9 cellular contexts compared by ENCODE assay signal in the genomic region with DNA sequence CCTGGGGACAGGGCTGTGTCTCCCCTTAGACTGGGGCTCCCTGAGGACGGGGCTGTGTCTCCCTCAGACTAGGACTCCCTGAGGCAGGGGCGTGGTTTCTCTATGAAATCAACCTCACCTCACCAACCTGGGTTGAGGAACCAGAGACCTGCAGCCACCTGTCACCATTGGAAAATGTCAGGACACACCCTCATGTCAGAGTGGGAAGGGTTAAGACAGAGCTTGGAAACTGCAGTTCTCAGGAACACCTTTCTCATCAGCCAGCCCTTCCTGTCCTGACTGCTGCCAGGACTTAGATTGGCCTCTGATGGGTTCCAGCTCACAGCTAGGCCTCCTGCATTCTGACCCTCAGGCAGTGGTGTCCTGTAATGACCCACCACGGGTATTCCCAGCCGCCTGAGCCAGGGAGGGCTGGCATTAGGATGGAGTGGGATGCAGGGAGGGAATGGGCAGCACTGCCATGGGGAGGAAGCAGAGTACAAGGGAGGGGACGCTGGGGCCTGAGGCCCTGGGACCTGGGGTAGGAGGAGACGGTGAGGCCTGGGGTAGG.
DNase-seq lines count a peak whose midpoint lies in the region; ATAC-seq and TF ChIP-seq lines count a peak whose summit lies in the region.
"Had no signal": no experiment of that assay in that cellular context is flagged by ENCODE, and none has a peak within 500 bp of the region (broad histone marks: within the 10 kb centered on the region; RNA-seq: fewer than 3 reads in every experiment).

No MANE protein-coding gene starts in this region.

- peak; percentile 41 for ATAC-seq in SK-N-SH treated with all-trans-retinoic acid at 6 μM for 48 hours
- peak; percentile 26 for ATAC-seq in Right ventricle myocardium inferior
- ATAC-seq in omental fat pad (ENCODE audit: low FRiP score), result peak; percentile 16
- ATAC-seq in activated CD4-positive, alpha-beta T cell treated with anti-CD3 and anti-CD28 coated beads for 36 hours, result no peak

- no peak for TF ChIP-seq POLR2A in Peyer's patch (IDR thresholded peaks at IDR 0.05)

- intact Hi-C loops in Right ventricle myocardium inferior (cut with DNase I), result no loop called here
- intact Hi-C loops in activated CD4-positive, alpha-beta T cell treated with anti-CD3 and anti-CD28 coated beads for 36 hours (cut with DNase I, micrococcal nuclease), result no loop called here

- H3K9me3 ChIP-seq in Peyer's patch, result no peaks in the 10 kb centered on the region

- peaks cover 69% of the 10 kb centered on the region for H3K4me1 ChIP-seq in ACC112 (ENCODE audit: control insufficient read depth, insufficient read depth, low read length, unreplicated experiment)
- H3K4me1 ChIP-seq in Peyer's patch, result peaks cover 0 to 45% (median 0%) of the 10 kb centered on the region in 4 donors

- no peaks in the 10 kb centered on the region for H3K9me3 Mint-ChIP-seq in activated CD4-positive, alpha-beta T cell treated with anti-CD3 and anti-CD28 coated beads for 36 hours (ENCODE audit: low read depth)

- peak overlapping the region; percentile 67 for H3K27ac ChIP-seq in ACC112 (ENCODE audit: low read depth, low read length)
- peak overlapping the region in 2 of 4 donors; percentile 46 to 72 for H3K27ac ChIP-seq in Peyer's patch

- no peak for TF ChIP-seq CTCF in omental fat pad (IDR thresholded peaks at IDR 0.05)
- no peak for TF ChIP-seq CTCF in Peyer's patch (IDR thresholded peaks at IDR 0.05)

- no peak overlapping the region for H2AFZ ChIP-seq in ACC112 (ENCODE audit: low read length, unreplicated experiment)

- no peak overlapping the region for H3K4me3 Mint-ChIP-seq in activated CD4-positive, alpha-beta T cell treated with anti-CD3 and anti-CD28 coated beads for 36 hours

- POLR2A ChIA-PET in activated CD4-positive, alpha-beta T cell treated with anti-CD3 and anti-CD28 coated beads for 36 hours (lab: Charles Lee), result no interaction called here

- H3K36me3 Mint-ChIP-seq in activated CD4-positive, alpha-beta T cell treated with anti-CD3 and anti-CD28 coated beads for 36 hours (ENCODE audit: low read depth), result no peaks in the 10 kb centered on the region

- no peak overlapping the region for H3K4me3 ChIP-seq in ACC112 (ENCODE audit: low read depth, low read length)
- H3K4me3 ChIP-seq in Peyer's patch, result no peak overlapping the region

- no peak overlapping the region for H3K27ac Mint-ChIP-seq in activated CD4-positive, alpha-beta T cell treated with anti-CD3 and anti-CD28 coated beads for 36 hours

- no peaks in the 10 kb centered on the region for H3K27me3 Mint-ChIP-seq in activated CD4-positive, alpha-beta T cell treated with anti-CD3 and anti-CD28 coated beads for 36 hours

- CTCF ChIA-PET in activated CD4-positive, alpha-beta T cell treated with anti-CD3 and anti-CD28 coated beads for 36 hours (lab: Charles Lee), result interaction anchor here (1.3 kb wide), 1 partner anchor 8 kb away, joined by 3 read pairs; no protein-coding TSS in a partner anchor

- peaks cover 6% of the 10 kb centered on the region for H3K4me1 Mint-ChIP-seq in activated CD4-positive, alpha-beta T cell treated with anti-CD3 and anti-CD28 coated beads for 36 hours

- H3K27me3 ChIP-seq in ACC112 (ENCODE audit: insufficient read depth, low read length) (no peaks in the 10 kb centered on the region), Peyer's patch (no peaks in the 10 kb centered on the region)

- peak; percentile 14 for DNase-seq in Right ventricle myocardium inferior (ENCODE audit: missing footprints)
- DNase-seq in omental fat pad (ENCODE audit: low spot score), result no peak
- DNase-seq in stimulated activated CD4-positive, alpha-beta T cell treated with anti-CD3 and anti-CD28 coated beads, Interleukin-4, amount 100 ng/mL, for 1 hour, result no peak
- no peak for DNase-seq in activated CD4-positive, alpha-beta T cell treated with anti-CD3 and anti-CD28 coated beads for 36 hours
- DNase-seq in HCEC 1CT, result no peak
- no peak for DNase-seq in Peyer's patch
- DNase-seq: activated gamma-delta T cell treated with Interleukin-2 at 50 U/mL for 16 hours had no signal

- H3K36me3 ChIP-seq in ACC112 (ENCODE audit: insufficient read depth, low read length), result no peaks in the 10 kb centered on the region
- H3K36me3 ChIP-seq in Peyer's patch, result no peaks in the 10 kb centered on the region

- H3K79me2 ChIP-seq in ACC112 (ENCODE audit: control insufficient read depth, insufficient read depth, low read length, unreplicated experiment), result no peaks in the 10 kb centered on the region

TF ChIP-seq in SK-N-SH treated with all-trans-retinoic acid at 6 μM for 48 hours, 23 proteins besides CTCF, POLR2A, EP300 and RAD21:
- no peak for TF ChIP-seq ZFP3 (CRISPR knock-in tag; IDR thresholded peaks at IDR 0.05)
- TF ChIP-seq, protein P1, sequence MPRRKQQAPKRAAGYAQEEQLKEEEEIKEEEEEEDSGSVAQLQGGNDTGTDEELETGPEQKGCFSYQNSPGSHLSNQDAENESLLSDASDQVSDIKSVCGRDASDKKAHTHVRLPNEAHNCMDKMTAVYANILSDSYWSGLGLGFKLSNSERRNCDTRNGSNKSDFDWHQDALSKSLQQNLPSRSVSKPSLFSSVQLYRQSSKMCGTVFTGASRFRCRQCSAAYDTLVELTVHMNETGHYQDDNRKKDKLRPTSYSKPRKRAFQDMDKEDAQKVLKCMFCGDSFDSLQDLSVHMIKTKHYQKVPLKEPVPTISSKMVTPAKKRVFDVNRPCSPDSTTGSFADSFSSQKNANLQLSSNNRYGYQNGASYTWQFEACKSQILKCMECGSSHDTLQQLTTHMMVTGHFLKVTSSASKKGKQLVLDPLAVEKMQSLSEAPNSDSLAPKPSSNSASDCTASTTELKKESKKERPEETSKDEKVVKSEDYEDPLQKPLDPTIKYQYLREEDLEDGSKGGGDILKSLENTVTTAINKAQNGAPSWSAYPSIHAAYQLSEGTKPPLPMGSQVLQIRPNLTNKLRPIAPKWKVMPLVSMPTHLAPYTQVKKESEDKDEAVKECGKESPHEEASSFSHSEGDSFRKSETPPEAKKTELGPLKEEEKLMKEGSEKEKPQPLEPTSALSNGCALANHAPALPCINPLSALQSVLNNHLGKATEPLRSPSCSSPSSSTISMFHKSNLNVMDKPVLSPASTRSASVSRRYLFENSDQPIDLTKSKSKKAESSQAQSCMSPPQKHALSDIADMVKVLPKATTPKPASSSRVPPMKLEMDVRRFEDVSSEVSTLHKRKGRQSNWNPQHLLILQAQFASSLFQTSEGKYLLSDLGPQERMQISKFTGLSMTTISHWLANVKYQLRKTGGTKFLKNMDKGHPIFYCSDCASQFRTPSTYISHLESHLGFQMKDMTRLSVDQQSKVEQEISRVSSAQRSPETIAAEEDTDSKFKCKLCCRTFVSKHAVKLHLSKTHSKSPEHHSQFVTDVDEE (CRISPR knock-in tag; IDR thresholded peaks at IDR 0.05), result peak; percentile 17; the same call in 1 of the 2 replicates
TF ChIP-seq in SK-N-SH treated with all-trans-retinoic acid at 6 μM for 48 hours: peak in this region for 1.
